8 cellular contexts compared by ENCODE assay signal in the genomic region with DNA sequence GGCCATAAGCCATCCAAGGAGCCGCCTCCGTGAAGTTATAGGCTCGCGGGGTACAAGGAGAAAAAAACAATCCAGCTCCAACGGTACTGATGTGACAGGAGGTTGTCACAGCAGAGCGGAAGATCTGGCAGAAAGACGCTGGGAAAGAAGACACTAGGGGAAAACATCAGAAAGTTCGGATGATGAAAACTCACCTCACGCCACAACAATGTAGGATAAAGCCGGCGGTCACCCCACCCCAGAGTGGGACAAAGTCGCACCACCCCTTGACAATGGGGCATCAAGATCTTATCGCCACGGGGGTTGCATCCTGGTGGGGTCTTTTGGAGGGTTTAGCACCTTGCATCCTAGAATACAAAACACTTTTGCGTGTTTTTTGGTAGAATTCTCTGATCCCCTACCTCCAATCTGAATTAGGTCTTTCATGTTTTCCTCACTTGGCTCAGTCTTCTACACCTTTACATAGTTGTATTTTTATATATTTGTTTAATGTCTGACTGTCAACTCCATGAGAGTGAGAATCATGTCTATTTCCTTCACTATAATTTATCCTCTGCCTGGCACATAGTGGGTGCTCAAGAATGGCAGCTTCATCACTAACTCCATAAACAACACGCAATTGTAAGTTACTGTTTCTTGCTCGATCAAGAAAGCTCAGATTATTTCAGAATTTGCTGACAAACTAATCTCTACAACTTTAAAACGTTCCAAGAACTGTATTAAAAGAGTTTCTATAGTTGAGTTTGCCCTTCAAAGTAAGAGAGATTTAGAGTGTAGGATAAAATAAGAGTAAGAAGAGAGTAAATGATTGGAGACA. TPM values are rescaled to one million over a fixed set of nuclear protein-coding genes. Genes with fewer than 3 reads are reported as not detected.
DNase-seq lines count a peak whose midpoint lies in the region; ATAC-seq, FAIRE-seq and TF ChIP-seq lines count a peak whose summit lies in the region.

No MANE protein-coding gene starts in this region.

- WGBS in HUES64: 18% methylated on average over 18 of the region's 18 CpGs

- H3K27ac ChIP-seq in A673 (ENCODE audit: low read depth, low read length, poor library complexity, severe bottlenecking) (no peak overlapping the region), HUES64 (ENCODE audit: low read depth, low read length) (no peak overlapping the region), muscle layer of colon (ENCODE audit: low read depth, low read length) (peak overlapping the region; percentile 59)

- H3K27me3 ChIP-seq in A673 (replicated peaks; ENCODE audit: insufficient read depth, low read depth, low read length, poor library complexity) (peaks cover 67% of the 10 kb centered on the region), HUES64 (ENCODE audit: insufficient read depth, low read length) (peaks cover 68% of the 10 kb centered on the region), bronchial epithelial cell (ENCODE audit: control insufficient read depth, insufficient read depth, low read length) (peaks cover 13% of the 10 kb centered on the region), muscle layer of colon (ENCODE audit: control insufficient read depth in 1 of 2, insufficient read depth in 2 of 2, low read length in 2 of 2) (peaks cover 0 to 2% of the 10 kb centered on the region in 2 donors)

- CTCF ChIA-PET in A673 (lab: Charles Lee): interaction anchor here (1.1 kb wide), 1 partner anchor 96 kb away, joined by 7 read pairs; no protein-coding TSS in a partner anchor

- no peak for FAIRE-seq in bronchial epithelial cell (lab: Jason Lieb, UNC)

- H3K9ac ChIP-seq in HUES64 (ENCODE audit: low read depth, low read length) (no peak overlapping the region), muscle layer of colon (ENCODE audit: low read length) (no peak overlapping the region)

- no peaks in the 10 kb centered on the region for H3K4me1 ChIP-seq in A673 (ENCODE audit: insufficient read depth, low read length, poor library complexity, severe bottlenecking)
- peaks cover 20% of the 10 kb centered on the region for H3K4me1 ChIP-seq in HUES64 (ENCODE audit: insufficient read depth, low read length)
- peaks cover 17% of the 10 kb centered on the region for H3K4me1 ChIP-seq in muscle layer of colon (ENCODE audit: insufficient read depth, low read length)

- intact Hi-C loops in A673 (cut with micrococcal nuclease; ENCODE audit: unreplicated experiment): loop anchor here (10.0 kb wide), 1 partner anchor 192 kb away; the partner anchor contains the start of genes HECTD3 and UROD

- no TSS peak for BruUV-seq in A673 (replicated peaks; lab: Mats Ljungman, UMichigan)

- POLR2A ChIA-PET in A673 (lab: Charles Lee; ENCODE audit: low non-redundant PET): interaction anchor here (0.6 kb wide), 1 partner anchor 195 kb away, joined by 3 read pairs; the partner anchor contains the start of gene UROD

- H3K4me3 ChIP-seq in A673 (ENCODE audit: low read depth, low read length, poor library complexity, severe bottlenecking): peak overlapping the region; percentile 57
- H3K4me3 ChIP-seq in HUES64 (ENCODE audit: low read length): peak overlapping the region; percentile 90
- H3K4me3 ChIP-seq in bronchial epithelial cell (ENCODE audit: low read depth, low read length): peak overlapping the region; percentile 59
- peak overlapping the region; percentile 56 to 63 for H3K4me3 ChIP-seq in muscle layer of colon (ENCODE audit: low read depth in 1 of 2, low read length in 2 of 2)

- TF ChIP-seq CTCF in A673 (conservative IDR thresholded peaks at IDR 0.05; ENCODE audit: low read depth, low read length) (no peak), bronchial epithelial cell (IDR thresholded peaks at IDR 0.05; ENCODE audit: insufficient read depth, low read length, severe bottlenecking) (no peak)

- no peak for ATAC-seq in GM21576 (IDR thresholded peaks at IDR 0.05; ENCODE audit: unreplicated experiment)
- ATAC-seq in HG02970 (IDR thresholded peaks at IDR 0.05; ENCODE audit: low FRiP score, unreplicated experiment): no peak

- DNase-seq in A673 (ENCODE audit: low spot score) (no peak), bronchial epithelial cell (ENCODE audit: low read depth) (no peak), NCI-H2029 (lab: John Stamatoyannopoulos, UW) (no peak), cerebellum (ENCODE audit: low spot score) (no peak)

- H3K36me3 ChIP-seq in A673 (ENCODE audit: insufficient read depth, low read length, poor library complexity, severe bottlenecking): no peaks in the 10 kb centered on the region
- H3K36me3 ChIP-seq in HUES64 (ENCODE audit: insufficient read depth, low read length): no peaks in the 10 kb centered on the region
- H3K36me3 ChIP-seq in bronchial epithelial cell (ENCODE audit: control insufficient read depth, insufficient read depth, low read length): no peaks in the 10 kb centered on the region
- H3K36me3 ChIP-seq in muscle layer of colon (ENCODE audit: insufficient read depth, low read length): no peaks in the 10 kb centered on the region

- H3K9me3 ChIP-seq in A673 (ENCODE audit: low read depth, low read length, poor library complexity, severe bottlenecking) (no peaks in the 10 kb centered on the region), HUES64 (ENCODE audit: insufficient read depth, low read depth, low read length) (no peaks in the 10 kb centered on the region), muscle layer of colon (ENCODE audit: low read length) (no peaks in the 10 kb centered on the region)

RNA-seq across cellular contexts. Expression of gene ZSWIM5, which starts 0.6 kb away (rescaled TPM):
- total RNA-seq in A673 (2021) (0.46 and 0.67 TPM in 2 replicates), bronchial epithelial cell (under 0.01 TPM in 2 replicates), cerebellum (25.1 TPM)
- 2.9 TPM for polyA plus RNA-seq in HUES64 (2013, experiment 1 of 2)
- polyA plus RNA-seq in HUES64 (2013, experiment 2 of 2): 3.7 TPM

Comparison
In these comparisons a context has a peak if more than half of its experiments do, and no peak if none do; other contexts are left out.
1. RNA of gene ZSWIM5, which starts 0.6 kb away (total RNA-seq): 25.1 TPM in cerebellum (single experiment); 0.46 to 0.67 TPM in A673 and under 0.01 TPM in bronchial epithelial cell; every median in the first group is over 10 times any median in the second.
2. Peak in every context shown above with its lines, with median percentiles within 50 percentile points of each other: H3K4me3 ChIP-seq.